In the genomic region with DNA sequence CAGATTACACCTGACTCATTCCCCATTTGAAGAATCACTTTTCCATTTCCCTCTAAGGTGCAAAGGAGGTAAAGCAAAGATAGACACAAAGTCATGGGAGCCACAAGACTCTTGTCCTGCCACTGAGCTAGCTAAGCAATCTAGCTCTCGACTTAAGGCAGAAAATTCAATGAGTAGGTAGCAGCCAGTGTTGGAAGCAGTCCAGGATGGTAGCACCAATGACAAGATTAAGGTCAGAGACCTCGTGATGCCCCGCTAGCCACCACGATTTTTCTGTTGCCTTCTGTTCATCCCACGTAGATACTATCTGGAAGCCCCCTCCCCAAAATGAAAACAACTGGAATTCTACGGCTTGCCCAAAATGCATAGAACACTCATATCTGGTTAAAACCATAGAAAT, we compare ENCODE assay signal across 10 cellular contexts. TPM values are rescaled to one million over a fixed set of nuclear protein-coding genes. Genes with fewer than 3 reads are reported as not detected.
DNase-seq lines count a peak whose midpoint lies in the region; ATAC-seq and TF ChIP-seq lines count a peak whose summit lies in the region.
"Had no signal": no experiment of that assay in that cellular context is flagged by ENCODE, and none has a peak within 500 bp of the region (broad histone marks: within the 10 kb centered on the region; RNA-seq: fewer than 3 reads in every experiment).

No MANE protein-coding gene starts in this region.

- no peaks in the 10 kb centered on the region for H3K9me2 ChIP-seq in MM.1S (replicated peaks; ENCODE audit: insufficient read depth, low read length)

- H3K36me3 Mint-ChIP-seq in CD8-positive, alpha-beta memory T cell = peaks cover 11 to 55% (median 20%) of the 10 kb centered on the region in 3 donors

- no peak for DNase-seq in CD8-positive, alpha-beta memory T cell
- no peak for DNase-seq in MM.1S
- DNase-seq in coronary artery (ENCODE audit: low spot score) = no peak
- DNase-seq in DMS79 (lab: John Stamatoyannopoulos, UW) = no peak
- DNase-seq in glomerular visceral epithelial cell (ENCODE audit: extremely low spot score) = no peak

- peak overlapping the region; percentile 86 for H3K4me3 ChIP-seq in CD8-positive, alpha-beta memory T cell (ENCODE audit: low read length)
- H3K4me3 ChIP-seq in MM.1S (ENCODE audit: low read length) (peak overlapping the region; percentile 92), coronary artery (peak overlapping the region; percentile 89), neuron (ENCODE audit: low read length) (peak overlapping the region; percentile 68)

- no peaks in the 10 kb centered on the region for H4K20me1 ChIP-seq in MM.1S (ENCODE audit: insufficient read depth, low read length)

- TF ChIP-seq CTCF in MM.1S (IDR thresholded peaks at IDR 0.05; ENCODE audit: low read length) (no peak), coronary artery (IDR thresholded peaks at IDR 0.05) (no peak)

- no peak for ATAC-seq in GM21737 (IDR thresholded peaks at IDR 0.05; ENCODE audit: unreplicated experiment)
- ATAC-seq in HG02798 (IDR thresholded peaks at IDR 0.05; ENCODE audit: poor library complexity, unreplicated experiment) = no peak
- ATAC-seq: K562 had no signal

- H3F3A ChIP-seq in MM.1S (ENCODE audit: insufficient read depth, low read length) = peaks cover 13% of the 10 kb centered on the region; the same call in 1 of the 2 replicates

- no peak overlapping the region for H3K27ac ChIP-seq in CD8-positive, alpha-beta memory T cell (ENCODE audit: low read depth, low read length)
- H3K27ac ChIP-seq in MM.1S (ENCODE audit: low read length) (no peak overlapping the region; the same call in 1 of the 2 replicates), coronary artery (no peak overlapping the region)

- peaks cover 57 to 65% (median 60%) of the 10 kb centered on the region in 3 donors for H3K4me1 Mint-ChIP-seq in CD8-positive, alpha-beta memory T cell

- peaks cover 26% of the 10 kb centered on the region for H3K36me3 ChIP-seq in CD8-positive, alpha-beta memory T cell (ENCODE audit: insufficient read depth, low read length)
- H3K36me3 ChIP-seq in MM.1S (replicated peaks; ENCODE audit: insufficient read depth, low read length) (no peaks in the 10 kb centered on the region), neuron (ENCODE audit: insufficient read depth, low read length) (peaks cover 9% of the 10 kb centered on the region)

- H3K9me3 ChIP-seq in CD8-positive, alpha-beta memory T cell (ENCODE audit: low read length) = no peaks in the 10 kb centered on the region
- H3K9me3 ChIP-seq in MM.1S (replicated peaks; ENCODE audit: insufficient read depth, low read length) (no peaks in the 10 kb centered on the region), neuron (ENCODE audit: low read length) (no peaks in the 10 kb centered on the region)
- H3K9me3 ChIP-seq: HAP-1 had no signal

- peaks cover 49% of the 10 kb centered on the region for H3K4me1 ChIP-seq in CD8-positive, alpha-beta memory T cell (ENCODE audit: insufficient read depth, low read length)
- peaks cover 24% of the 10 kb centered on the region for H3K4me1 ChIP-seq in MM.1S (ENCODE audit: low read length)
- peaks cover 13% of the 10 kb centered on the region for H3K4me1 ChIP-seq in neuron (ENCODE audit: insufficient read depth, low read length)

- no peaks in the 10 kb centered on the region for H3K27me3 Mint-ChIP-seq in CD8-positive, alpha-beta memory T cell

- H3K27me3 ChIP-seq in CD8-positive, alpha-beta memory T cell (ENCODE audit: insufficient read depth, low read length, poor library complexity, severe bottlenecking) = no peaks in the 10 kb centered on the region
- H3K27me3 ChIP-seq in MM.1S (replicated peaks; ENCODE audit: insufficient read depth, low read length) (0 out of 2 replicates have a peak, but pooled peaks cover 5% of the 10 kb centered on the region), neuron (ENCODE audit: insufficient read depth, low read length) (no peaks in the 10 kb centered on the region)

- peak overlapping the region; percentile 73; the same call in 1 of the 2 replicates for H3K9ac ChIP-seq in MM.1S (ENCODE audit: low read length)

- H3K4me3 Mint-ChIP-seq in CD8-positive, alpha-beta memory T cell = peak overlapping the region; percentile 89 to 97 (median 93)

- peak overlapping the region; percentile 92 for H3K4me2 ChIP-seq in MM.1S (ENCODE audit: low read depth, low read length)

- H3K9me3 Mint-ChIP-seq in CD8-positive, alpha-beta memory T cell = no peaks in the 10 kb centered on the region

- POLR2A ChIA-PET in CD8-positive, alpha-beta memory T cell (lab: Charles Lee) = interaction anchor here (0.5 to 3.1 kb wide), 6 partner anchors 8 to 185 kb away, joined by 3 to 35 read pairs (median 15); partner anchors contain the start of genes GAPDH and MRPL51

- peak overlapping the region; percentile 90 to 97 (median 96) for H3K27ac Mint-ChIP-seq in CD8-positive, alpha-beta memory T cell

- CTCF ChIA-PET in CD8-positive, alpha-beta memory T cell (lab: Charles Lee) = interaction anchor here (0.7 to 4.9 kb wide), 7 partner anchors 24 to 69 kb away, joined by 3 to 53 read pairs (median 9); partner anchors contain the start of genes CD27, GAPDH and MRPL51

- H3K79me2 ChIP-seq in MM.1S (ENCODE audit: low read length) = peaks cover 46% of the 10 kb centered on the region

- H2AFZ ChIP-seq in MM.1S (ENCODE audit: low read length) = no peak overlapping the region
- no peak overlapping the region for H2AFZ ChIP-seq in neuron (ENCODE audit: low read depth, low read length)

RNA-seq across cellular contexts. Expression of gene VAMP1, which starts 1.4 kb away (rescaled TPM):
- total RNA-seq in CD8-positive, alpha-beta memory T cell = 10 to 100 TPM; 26.7 to 29.6 TPM
- 10.0 TPM for polyA plus RNA-seq in CD8-positive, alpha-beta memory T cell

RNA-seq across cellular contexts. Expression of gene TAPBPL, which starts 17.2 kb away (rescaled TPM):
- 10 to 100 TPM; 29.1 to 32.0 TPM for total RNA-seq in CD8-positive, alpha-beta memory T cell
- 131 TPM for polyA plus RNA-seq in CD8-positive, alpha-beta memory T cell

RNA-seq across cellular contexts. Expression of gene MRPL51, which starts 24.0 kb away (rescaled TPM):
- 100 to 1,000 TPM; 317 to 327 TPM for total RNA-seq in CD8-positive, alpha-beta memory T cell
- polyA plus RNA-seq in CD8-positive, alpha-beta memory T cell = 222 TPM

RNA-seq across cellular contexts. Expression of gene CD27, which starts 24.3 kb away (rescaled TPM):
- 100 to 1,000 TPM; 110 to 111 TPM for total RNA-seq in CD8-positive, alpha-beta memory T cell
- 470 TPM for polyA plus RNA-seq in CD8-positive, alpha-beta memory T cell
- polyA plus RNA-seq: K562 had no signal

RNA-seq across cellular contexts. Expression of gene NCAPD2, which starts 24.8 kb away (rescaled TPM):
- total RNA-seq in CD8-positive, alpha-beta memory T cell = 10 to 100 TPM; 96.5 to 97.5 TPM
- 29.8 TPM for polyA plus RNA-seq in CD8-positive, alpha-beta memory T cell
